Comparison of ENCODE assay signal across 28 cellular contexts in the genomic region with DNA sequence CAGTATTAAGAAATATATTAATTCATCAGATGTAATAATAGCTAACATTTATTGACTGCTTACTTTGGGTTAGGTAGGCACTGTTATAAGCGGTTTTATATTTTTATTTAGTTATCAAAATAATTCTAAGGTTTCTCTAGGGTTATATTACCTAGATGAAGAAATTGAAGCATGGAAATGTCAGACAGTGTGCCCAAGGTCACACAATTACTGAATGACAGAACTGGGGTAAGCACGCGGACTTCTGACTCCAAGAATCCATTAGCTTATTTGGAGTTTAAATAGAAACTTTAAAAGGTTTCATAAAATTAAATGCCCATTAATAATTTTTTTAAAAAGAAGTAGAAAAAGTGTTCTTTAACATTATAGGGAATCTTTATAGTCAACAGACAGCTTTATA.
"Had no signal": no experiment of that assay in that cellular context is flagged by ENCODE, and none has a peak within 500 bp of the region (broad histone marks: within the 10 kb centered on the region; RNA-seq: fewer than 3 reads in every experiment).

No MANE protein-coding gene starts in this region.

- H3K4me1 ChIP-seq: neural progenitor cell had no signal

- H3K36me3 ChIP-seq: neural progenitor cell, neutrophil, right atrium auricular region, suprapubic skin, thoracic aorta, tibial artery, upper lobe of right lung had no signal

- H3K9me3 Mint-ChIP-seq: natural killer cell; nephron progenitor cell; neural progenitor cell; stimulated activated effector memory CD8-positive, alpha-beta T cell treated with anti-CD3 and anti-CD28 coated beads, Interleukin-12 subunit alpha, Interleukin-12 subunit beta, amount 100 ng/mL, for 72 hours; stimulated activated naive CD8-positive, alpha-beta T cell treated with anti-CD3 and anti-CD28 coated beads, Interleukin-15, Interleukin-2, amounts not matched to agents 100 ng/mL and 50 ng/mL, for 24 hours had no signal

- DNase-seq: hippocampal formation; kidney; mesendoderm; naive B cell; natural killer cell; nephron progenitor cell; occipital lobe; stimulated activated CD4-positive, alpha-beta T cell treated with anti-CD3 and anti-CD28 coated beads, Interleukin-12 subunit alpha, Interleukin-12 subunit beta, amount 100 ng/mL, for 4 hours; stimulated activated CD4-positive, alpha-beta T cell treated with anti-CD3 and anti-CD28 coated beads, Interleukin-15, amount 100 ng/mL, for 24 hours; stimulated activated CD4-positive, alpha-beta T cell treated with anti-CD3 and anti-CD28 coated beads, Interleukin-2, amount 100 ng/mL, for 24 hours; stimulated activated CD4-positive, alpha-beta T cell treated with anti-CD3 and anti-CD28 coated beads, Interleukin-4, amount 100 ng/mL, for 24 hours; stimulated activated naive CD4-positive, alpha-beta T cell; tibial artery; trophoblast cell; upper lobe of right lung had no signal

- H3K4me3 Mint-ChIP-seq: mesothelial cell of epicardium; naive B cell; natural killer cell; nephron progenitor cell; neural progenitor cell; stimulated activated effector memory CD8-positive, alpha-beta T cell treated with anti-CD3 and anti-CD28 coated beads, Interleukin-12 subunit alpha, Interleukin-12 subunit beta, amount 100 ng/mL, for 72 hours; stimulated activated naive CD8-positive, alpha-beta T cell treated with anti-CD3 and anti-CD28 coated beads, Interleukin-15, Interleukin-2, amounts not matched to agents 100 ng/mL and 50 ng/mL, for 24 hours had no signal

- H3K4me3 ChIP-seq: lung, neural progenitor cell, right atrium auricular region, skin epidermis, suprapubic skin, thoracic aorta, tibial artery, upper lobe of right lung had no signal

- H3K27me3 ChIP-seq: neural progenitor cell, neutrophil, right atrium auricular region, suprapubic skin, tibial artery, upper lobe of right lung had no signal

- H3K36me3 Mint-ChIP-seq: natural killer cell had no signal

- ATAC-seq: natural killer cell; sciatic nerve; stimulated activated effector memory CD8-positive, alpha-beta T cell treated with anti-CD3 and anti-CD28 coated beads, Interleukin-12 subunit alpha, Interleukin-12 subunit beta, amount 100 ng/mL, for 72 hours; upper lobe of right lung had no signal

- H3K9me3 ChIP-seq: neutrophil, right atrium auricular region, suprapubic skin, thoracic aorta, tibial artery, upper lobe of right lung had no signal

- H3K27ac Mint-ChIP-seq: mesothelial cell of epicardium; natural killer cell; nephron progenitor cell; neural progenitor cell; progenitor cell of endocrine pancreas; stimulated activated effector memory CD8-positive, alpha-beta T cell treated with anti-CD3 and anti-CD28 coated beads, Interleukin-12 subunit alpha, Interleukin-12 subunit beta, amount 100 ng/mL, for 72 hours; stimulated activated naive CD8-positive, alpha-beta T cell treated with anti-CD3 and anti-CD28 coated beads, Interleukin-15, Interleukin-2, amounts not matched to agents 100 ng/mL and 50 ng/mL, for 24 hours had no signal

- H3K27ac ChIP-seq: neural progenitor cell, neutrophil, right atrium auricular region, skin epidermis, suprapubic skin, thoracic aorta, tibial artery, upper lobe of right lung had no signal

- H3K4me1 Mint-ChIP-seq: mesothelial cell of epicardium, neural progenitor cell had no signal

- FAIRE-seq: urothelium cell line had no signal

- H3K27me3 Mint-ChIP-seq: naive B cell; progenitor cell of endocrine pancreas; stimulated activated naive CD8-positive, alpha-beta T cell treated with anti-CD3 and anti-CD28 coated beads, Interleukin-15, Interleukin-2, amounts not matched to agents 100 ng/mL and 50 ng/mL, for 24 hours had no signal
